In the genomic region with DNA sequence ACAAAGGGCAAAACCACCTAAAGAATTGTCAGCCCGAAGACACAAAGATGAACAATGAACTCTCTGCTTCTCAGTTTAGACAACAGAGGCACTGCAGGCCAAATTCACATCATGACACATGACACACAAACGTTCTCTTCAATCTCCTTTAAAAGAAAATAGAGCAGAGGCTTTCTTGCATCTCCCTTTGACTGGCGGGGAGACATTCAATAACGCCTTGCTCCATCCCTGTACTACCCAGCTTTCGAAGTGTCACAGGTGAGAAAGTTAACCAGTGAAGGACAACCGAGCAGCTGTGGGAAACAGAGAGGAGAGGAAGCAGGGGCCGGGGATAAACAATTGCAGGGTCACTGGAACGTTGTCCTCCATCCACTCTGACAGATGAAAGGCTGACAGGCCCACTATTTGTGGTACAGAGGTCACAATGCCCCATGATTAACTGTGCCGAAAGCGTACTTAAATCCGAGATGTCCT, we compare ENCODE assay signal across 1 cellular context.
A peak's percentile ranks its signal among the peaks of the same experiment; 100 is the strongest.
TF ChIP-seq lines count a peak whose summit lies in the region.

No MANE protein-coding gene starts in this region.

TF ChIP-seq in HepG2, 621 proteins besides CTCF, POLR2A, EP300 and RAD21 (continued from another document and continues in another):
- TF ChIP-seq AFF4 (CRISPR knock-in tag; IDR thresholded peaks at IDR 0.05) (0 out of 2 replicates have a peak, but pooled peaks have one; percentile 34), RFX3 (CRISPR knock-in tag; IDR thresholded peaks at IDR 0.05) (no peak), SOX6 (IDR thresholded peaks at IDR 0.05) (no peak), SOX6 (CRISPR knock-in tag; IDR thresholded peaks at IDR 0.05) (peak; percentile 98), BCL6 (CRISPR knock-in tag; IDR thresholded peaks at IDR 0.05) (peak; percentile 68; the same call in 1 of the 2 replicates), FOXA3 (CRISPR knock-in tag; IDR thresholded peaks at IDR 0.05) (peak; percentile 76), ZSCAN9 (CRISPR knock-in tag; IDR thresholded peaks at IDR 0.05; ENCODE audit: borderline replicate concordance) (no peak; the same call in 1 of the 2 replicates), NCOA5 (CRISPR knock-in tag; IDR thresholded peaks at IDR 0.05) (no peak), CREB3 (CRISPR knock-in tag; IDR thresholded peaks at IDR 0.05) (no peak), ZNF441 (CRISPR knock-in tag; IDR thresholded peaks at IDR 0.05; ENCODE audit: borderline replicate concordance) (no peak; the same call in 1 of the 2 replicates), IKZF5 (CRISPR knock-in tag; IDR thresholded peaks at IDR 0.05) (peak; percentile 80), NRL (CRISPR knock-in tag; IDR thresholded peaks at IDR 0.05; ENCODE audit: borderline replicate concordance) (no peak), ISX (CRISPR knock-in tag; conservative IDR thresholded peaks at IDR 0.05) (no peak), MAF1 (CRISPR knock-in tag; IDR thresholded peaks at IDR 0.05; ENCODE audit: borderline replicate concordance) (0 out of 2 replicates have a peak, but pooled peaks have one; percentile 25), FOXK2 (IDR thresholded peaks at IDR 0.05) (no peak), POLR2G (IDR thresholded peaks at IDR 0.05; ENCODE audit: low read depth, low read length) (peak; percentile 63), NKX3-1 (CRISPR knock-in tag; IDR thresholded peaks at IDR 0.05) (no peak), HDAC1 (CRISPR knock-in tag; IDR thresholded peaks at IDR 0.05) (peak; percentile 87), NONO (IDR thresholded peaks at IDR 0.05) (no peak), NONO (CRISPR knock-in tag; conservative IDR thresholded peaks at IDR 0.05) (peak; percentile 82), LBX2 (CRISPR knock-in tag; IDR thresholded peaks at IDR 0.05; ENCODE audit: borderline replicate concordance) (no peak), NFATC3 (CRISPR knock-in tag; IDR thresholded peaks at IDR 0.05) (no peak), KDM5B (CRISPR knock-in tag; IDR thresholded peaks at IDR 0.05; ENCODE audit: borderline replicate concordance) (no peak), PRDM10 (CRISPR knock-in tag; IDR thresholded peaks at IDR 0.05; ENCODE audit: low read depth) (no peak), ZNF121 (CRISPR knock-in tag; IDR thresholded peaks at IDR 0.05) (peak; percentile 15; the same call in 1 of the 2 replicates), ZNF230 (CRISPR knock-in tag; IDR thresholded peaks at IDR 0.05) (no peak), ZNF225 (CRISPR knock-in tag; IDR thresholded peaks at IDR 0.05) (no peak), ZNF775 (CRISPR knock-in tag; IDR thresholded peaks at IDR 0.05; ENCODE audit: borderline replicate concordance) (no peak), MXD1 (CRISPR knock-in tag; IDR thresholded peaks at IDR 0.05) (no peak)
- TF ChIP-seq, protein P1, sequence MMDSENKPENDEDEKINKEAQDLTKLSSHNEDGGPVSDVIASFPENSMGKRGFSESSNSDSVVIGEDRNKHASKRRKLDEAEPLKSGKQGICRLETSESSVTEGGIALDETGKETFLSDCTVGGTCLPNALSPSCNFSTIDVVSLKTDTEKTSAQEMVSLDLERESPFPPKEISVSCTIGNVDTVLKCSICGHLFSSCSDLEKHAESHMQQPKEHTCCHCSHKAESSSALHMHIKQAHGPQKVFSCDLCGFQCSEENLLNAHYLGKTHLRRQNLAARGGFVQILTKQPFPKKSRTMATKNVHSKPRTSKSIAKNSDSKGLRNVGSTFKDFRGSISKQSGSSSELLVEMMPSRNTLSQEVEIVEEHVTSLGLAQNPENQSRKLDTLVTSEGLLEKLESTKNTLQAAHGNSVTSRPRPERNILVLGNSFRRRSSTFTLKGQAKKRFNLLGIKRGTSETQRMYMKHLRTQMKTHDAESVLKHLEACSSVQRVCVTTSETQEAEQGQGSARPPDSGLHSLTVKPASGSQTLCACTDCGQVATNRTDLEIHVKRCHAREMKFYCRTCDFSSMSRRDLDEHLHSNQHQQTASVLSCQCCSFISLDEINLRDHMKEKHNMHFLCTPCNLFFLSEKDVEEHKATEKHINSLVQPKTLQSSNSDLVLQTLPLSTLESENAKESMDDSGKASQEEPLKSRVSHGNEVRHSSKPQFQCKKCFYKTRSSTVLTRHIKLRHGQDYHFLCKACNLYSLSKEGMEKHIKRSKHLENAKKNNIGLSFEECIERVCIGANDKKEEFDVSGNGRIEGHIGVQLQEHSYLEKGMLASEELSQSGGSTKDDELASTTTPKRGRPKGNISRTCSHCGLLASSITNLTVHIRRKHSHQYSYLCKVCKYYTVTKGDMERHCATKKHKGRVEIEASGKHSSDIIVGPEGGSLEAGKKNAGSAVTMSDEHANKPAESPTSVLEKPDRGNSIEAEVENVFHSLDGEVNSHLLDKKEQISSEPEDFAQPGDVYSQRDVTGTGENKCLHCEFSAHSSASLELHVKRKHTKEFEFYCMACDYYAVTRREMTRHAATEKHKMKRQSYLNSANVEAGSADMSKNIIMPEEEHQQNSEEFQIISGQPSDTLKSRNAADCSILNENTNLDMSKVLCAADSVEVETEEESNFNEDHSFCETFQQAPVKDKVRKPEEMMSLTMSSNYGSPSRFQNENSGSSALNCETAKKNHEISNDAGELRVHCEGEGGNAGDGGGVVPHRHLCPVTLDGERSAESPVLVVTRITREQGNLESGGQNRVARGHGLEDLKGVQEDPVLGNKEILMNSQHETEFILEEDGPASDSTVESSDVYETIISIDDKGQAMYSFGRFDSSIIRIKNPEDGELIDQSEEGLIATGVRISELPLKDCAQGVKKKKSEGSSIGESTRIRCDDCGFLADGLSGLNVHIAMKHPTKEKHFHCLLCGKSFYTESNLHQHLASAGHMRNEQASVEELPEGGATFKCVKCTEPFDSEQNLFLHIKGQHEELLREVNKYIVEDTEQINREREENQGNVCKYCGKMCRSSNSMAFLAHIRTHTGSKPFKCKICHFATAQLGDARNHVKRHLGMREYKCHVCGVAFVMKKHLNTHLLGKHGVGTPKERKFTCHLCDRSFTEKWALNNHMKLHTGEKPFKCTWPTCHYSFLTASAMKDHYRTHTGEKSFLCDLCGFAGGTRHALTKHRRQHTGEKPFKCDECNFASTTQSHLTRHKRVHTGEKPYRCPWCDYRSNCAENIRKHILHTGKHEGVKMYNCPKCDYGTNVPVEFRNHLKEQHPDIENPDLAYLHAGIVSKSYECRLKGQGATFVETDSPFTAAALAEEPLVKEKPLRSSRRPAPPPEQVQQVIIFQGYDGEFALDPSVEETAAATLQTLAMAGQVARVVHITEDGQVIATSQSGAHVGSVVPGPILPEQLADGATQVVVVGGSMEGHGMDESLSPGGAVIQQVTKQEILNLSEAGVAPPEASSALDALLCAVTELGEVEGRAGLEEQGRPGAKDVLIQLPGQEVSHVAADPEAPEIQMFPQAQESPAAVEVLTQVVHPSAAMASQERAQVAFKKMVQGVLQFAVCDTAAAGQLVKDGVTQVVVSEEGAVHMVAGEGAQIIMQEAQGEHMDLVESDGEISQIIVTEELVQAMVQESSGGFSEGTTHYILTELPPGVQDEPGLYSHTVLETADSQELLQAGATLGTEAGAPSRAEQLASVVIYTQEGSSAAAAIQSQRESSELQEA (CRISPR knock-in tag; IDR thresholded peaks at IDR 0.05; ENCODE audit: not compliant biosample characterization): no peak
- TF ChIP-seq, protein P2, sequence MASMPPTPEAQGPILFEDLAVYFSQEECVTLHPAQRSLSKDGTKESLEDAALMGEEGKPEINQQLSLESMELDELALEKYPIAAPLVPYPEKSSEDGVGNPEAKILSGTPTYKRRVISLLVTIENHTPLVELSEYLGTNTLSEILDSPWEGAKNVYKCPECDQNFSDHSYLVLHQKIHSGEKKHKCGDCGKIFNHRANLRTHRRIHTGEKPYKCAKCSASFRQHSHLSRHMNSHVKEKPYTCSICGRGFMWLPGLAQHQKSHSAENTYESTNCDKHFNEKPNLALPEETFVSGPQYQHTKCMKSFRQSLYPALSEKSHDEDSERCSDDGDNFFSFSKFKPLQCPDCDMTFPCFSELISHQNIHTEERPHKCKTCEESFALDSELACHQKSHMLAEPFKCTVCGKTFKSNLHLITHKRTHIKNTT (CRISPR knock-in tag; IDR thresholded peaks at IDR 0.05): no peak
- TF ChIP-seq, protein P3, sequence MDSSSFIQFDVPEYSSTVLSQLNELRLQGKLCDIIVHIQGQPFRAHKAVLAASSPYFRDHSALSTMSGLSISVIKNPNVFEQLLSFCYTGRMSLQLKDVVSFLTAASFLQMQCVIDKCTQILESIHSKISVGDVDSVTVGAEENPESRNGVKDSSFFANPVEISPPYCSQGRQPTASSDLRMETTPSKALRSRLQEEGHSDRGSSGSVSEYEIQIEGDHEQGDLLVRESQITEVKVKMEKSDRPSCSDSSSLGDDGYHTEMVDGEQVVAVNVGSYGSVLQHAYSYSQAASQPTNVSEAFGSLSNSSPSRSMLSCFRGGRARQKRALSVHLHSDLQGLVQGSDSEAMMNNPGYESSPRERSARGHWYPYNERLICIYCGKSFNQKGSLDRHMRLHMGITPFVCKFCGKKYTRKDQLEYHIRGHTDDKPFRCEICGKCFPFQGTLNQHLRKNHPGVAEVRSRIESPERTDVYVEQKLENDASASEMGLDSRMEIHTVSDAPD (CRISPR knock-in tag; IDR thresholded peaks at IDR 0.05): no peak
- TF ChIP-seq, protein P4, sequence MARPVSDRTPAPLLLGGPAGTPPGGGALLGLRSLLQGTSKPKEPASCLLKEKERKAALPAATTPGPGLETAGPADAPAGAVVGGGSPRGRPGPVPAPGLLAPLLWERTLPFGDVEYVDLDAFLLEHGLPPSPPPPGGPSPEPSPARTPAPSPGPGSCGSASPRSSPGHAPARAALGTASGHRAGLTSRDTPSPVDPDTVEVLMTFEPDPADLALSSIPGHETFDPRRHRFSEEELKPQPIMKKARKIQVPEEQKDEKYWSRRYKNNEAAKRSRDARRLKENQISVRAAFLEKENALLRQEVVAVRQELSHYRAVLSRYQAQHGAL (CRISPR knock-in tag; IDR thresholded peaks at IDR 0.05; ENCODE audit: not compliant biosample characterization): no peak
